Comparison of ENCODE assay signal across 9 cellular contexts in the genomic region with DNA sequence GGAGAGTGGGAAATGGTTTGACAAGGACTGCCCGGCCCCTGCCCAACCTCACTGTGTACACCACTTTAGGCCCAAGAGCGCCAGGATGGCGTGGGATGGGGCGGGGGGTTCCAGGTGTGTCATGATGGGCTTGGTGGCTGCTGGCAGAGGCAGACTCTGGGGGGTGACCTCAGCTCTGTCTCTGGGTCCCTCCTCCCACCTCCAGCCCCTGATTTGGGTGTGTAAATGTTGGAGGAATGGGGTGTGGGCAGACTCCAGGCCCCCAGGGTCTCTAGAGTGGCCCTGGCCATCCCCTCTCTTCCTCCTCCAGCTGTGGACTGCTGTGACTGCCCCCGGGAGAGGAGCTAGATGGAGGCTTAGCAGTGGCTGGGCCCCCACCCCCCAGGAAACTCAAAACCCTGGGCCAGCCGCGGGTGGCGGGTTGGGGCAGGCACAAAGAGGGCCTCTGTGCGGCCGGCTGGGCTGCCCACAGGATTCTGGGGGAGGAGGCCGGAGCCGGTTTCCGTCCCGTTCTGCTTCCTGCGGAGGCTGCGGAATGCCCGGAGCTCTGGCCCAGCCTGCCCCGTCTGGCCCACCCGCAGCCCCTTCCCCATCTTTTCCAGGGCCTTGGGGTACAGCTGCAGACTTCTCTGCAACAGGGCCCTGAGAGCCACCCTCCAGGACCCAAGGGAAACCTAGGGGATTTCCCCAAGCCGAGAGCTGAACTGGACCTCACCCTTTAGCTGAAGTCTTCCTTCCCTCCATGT.
A peak's percentile ranks its signal among the peaks of the same experiment; 100 is the strongest.
DNase-seq lines count a peak whose midpoint lies in the region; ATAC-seq and TF ChIP-seq lines count a peak whose summit lies in the region.
"Had no signal": no experiment of that assay in that cellular context is flagged by ENCODE, and none has a peak within 500 bp of the region (broad histone marks: within the 10 kb centered on the region; RNA-seq: fewer than 3 reads in every experiment).

No MANE protein-coding gene starts in this region.

- H2AFZ ChIP-seq in DND-41 (ENCODE audit: low read depth, low read length) = no peak overlapping the region
- H2AFZ ChIP-seq in OCI-LY3 (ENCODE audit: low read depth, low read length) = no peak overlapping the region
- H2AFZ ChIP-seq in parathyroid adenoma = peak overlapping the region; percentile 45

- H3K36me3 ChIP-seq in DND-41 (ENCODE audit: insufficient read depth, low read length) (no peaks in the 10 kb centered on the region), OCI-LY3 (replicated peaks; ENCODE audit: low read depth, low read length) (peaks cover 3% of the 10 kb centered on the region), parathyroid adenoma (ENCODE audit: control insufficient read depth, insufficient read depth, low read length) (no peaks in the 10 kb centered on the region)

- H3K27ac ChIP-seq in DND-41 (ENCODE audit: low read length) (peak overlapping the region; percentile 94), OCI-LY3 (ENCODE audit: low read length) (peak overlapping the region; percentile 91), parathyroid adenoma (peak overlapping the region; percentile 88)

- H3K9me3 ChIP-seq in DND-41 (ENCODE audit: insufficient read depth, low read length, severe bottlenecking) (no peaks in the 10 kb centered on the region), OCI-LY3 (ENCODE audit: insufficient read depth, low read length) (peaks cover 5% of the 10 kb centered on the region; the same call in 1 of the 2 replicates), parathyroid adenoma (ENCODE audit: control insufficient read depth, low read length) (no peaks in the 10 kb centered on the region)

- H3K9ac ChIP-seq in DND-41 (ENCODE audit: low read depth, low read length) (peak overlapping the region; percentile 61), OCI-LY3 (ENCODE audit: low read length) (peak overlapping the region; percentile 78), parathyroid adenoma (no peak overlapping the region)

- H3K79me2 ChIP-seq in DND-41 (ENCODE audit: insufficient read depth, low read length) (peaks cover 87% of the 10 kb centered on the region), OCI-LY3 (ENCODE audit: low read length) (peaks cover 94% of the 10 kb centered on the region), parathyroid adenoma (peaks cover 78% of the 10 kb centered on the region)

- H3K4me2 ChIP-seq in DND-41 (ENCODE audit: insufficient read depth, low read length) = peak overlapping the region; percentile 69
- H3K4me2 ChIP-seq in OCI-LY3 (ENCODE audit: low read length) = peak overlapping the region; percentile 95
- peak overlapping the region; percentile 23 for H3K4me2 ChIP-seq in parathyroid adenoma (ENCODE audit: low read length)

- H4K20me1 ChIP-seq in DND-41 (ENCODE audit: insufficient read depth, low read length) (peaks cover 21% of the 10 kb centered on the region), OCI-LY3 (ENCODE audit: insufficient read depth, low read length) (peaks cover 48% of the 10 kb centered on the region)

- peak; percentile 40 for DNase-seq in DND-41
- peak; percentile 87 for DNase-seq in epidermal melanocyte (ENCODE audit: insufficient read length, low spot score)
- DNase-seq in activated gamma-delta T cell treated with Interleukin-2 at 50 U/mL for 16 hours = no peak
- DNase-seq: NCI-H524 had no signal

- H3K27me3 ChIP-seq in DND-41 (ENCODE audit: insufficient read depth, low read length, poor library complexity) = no peaks in the 10 kb centered on the region
- H3K27me3 ChIP-seq in OCI-LY3 (ENCODE audit: low read depth, low read length) = no peaks in the 10 kb centered on the region
- no peaks in the 10 kb centered on the region for H3K27me3 ChIP-seq in parathyroid adenoma (ENCODE audit: control insufficient read depth, insufficient read depth, low read length)

- TF ChIP-seq CTCF in DND-41 (IDR thresholded peaks at IDR 0.05; ENCODE audit: borderline replicate concordance, extremely low read depth, low read length, poor library complexity, severe bottlenecking) = no peak
- TF ChIP-seq CTCF in OCI-LY3 (IDR thresholded peaks at IDR 0.05; ENCODE audit: low read depth, low read length) = no peak
- TF ChIP-seq CTCF in parathyroid adenoma (IDR thresholded peaks at IDR 0.05) = no peak

- H3K4me1 ChIP-seq in DND-41 (ENCODE audit: insufficient read depth, low read length) (peaks cover 70% of the 10 kb centered on the region), OCI-LY3 (ENCODE audit: low read length) (peaks cover 65% of the 10 kb centered on the region), parathyroid adenoma (peaks cover 63% of the 10 kb centered on the region)

- no peak for ATAC-seq in DND-41 (ENCODE audit: insufficient read depth, low read depth)
- ATAC-seq in HG03521 (IDR thresholded peaks at IDR 0.05; ENCODE audit: unreplicated experiment) = no peak
- no peak for ATAC-seq in HG03025 (IDR thresholded peaks at IDR 0.05; ENCODE audit: low FRiP score, unreplicated experiment)
- ATAC-seq in GM21423 (IDR thresholded peaks at IDR 0.05; ENCODE audit: unreplicated experiment) = no peak

- H3K4me3 ChIP-seq in DND-41 (ENCODE audit: low read depth in 1 of 2, low read length in 2 of 2) (peak overlapping the region in 1 of 2 experiments; percentile 15; a peak in 1 of 4 replicates), OCI-LY3 (ENCODE audit: low read length) (peak overlapping the region; percentile 75), parathyroid adenoma (ENCODE audit: low read depth, low read length) (no peak overlapping the region)

Comparison
In these comparisons a context has a peak if more than half of its experiments do, and no peak if none do; other contexts are left out.
1. H3K4me2 ChIP-seq: peak in every context shown above with its lines; median percentile 95 in OCI-LY3; 69 in DND-41; 23 in parathyroid adenoma.